In the genomic region with DNA sequence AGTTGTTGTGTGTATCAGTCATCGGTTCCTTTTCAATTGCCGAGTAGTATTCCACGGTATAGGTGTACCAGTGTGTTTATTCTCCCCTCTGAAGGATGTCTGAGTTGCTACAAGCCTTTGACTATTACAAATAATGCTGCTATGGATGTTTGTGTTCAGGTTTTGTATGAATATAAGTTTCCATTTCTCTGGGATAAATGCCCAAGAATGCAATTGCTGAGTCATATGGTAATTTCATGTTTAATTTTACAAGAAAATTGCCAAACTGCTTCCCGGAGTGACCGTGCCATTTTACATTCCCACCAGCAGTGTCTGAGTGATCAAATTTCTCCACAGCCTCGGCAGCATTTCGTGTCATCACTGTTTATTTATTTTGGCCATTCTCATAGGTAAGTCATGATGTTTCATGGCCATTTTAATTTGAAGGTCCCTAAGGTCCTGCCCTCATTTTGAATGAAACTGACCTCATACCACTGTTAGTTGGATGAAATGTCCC, we compare ENCODE assay signal across 10 cellular contexts.
DNase-seq lines count a peak whose midpoint lies in the region; ATAC-seq and TF ChIP-seq lines count a peak whose summit lies in the region.
"Had no signal": no experiment of that assay in that cellular context is flagged by ENCODE, and none has a peak within 500 bp of the region (broad histone marks: within the 10 kb centered on the region; RNA-seq: fewer than 3 reads in every experiment).

No MANE protein-coding gene starts in this region.

- H3K27me3 ChIP-seq in HCT116 (ENCODE audit: insufficient read depth, low read length) (no peaks in the 10 kb centered on the region), foreskin keratinocyte (no peaks in the 10 kb centered on the region), skeletal muscle tissue (ENCODE audit: control insufficient read depth in 3 of 3, insufficient read depth in 3 of 3, low read length in 3 of 3) (no peaks in the 10 kb centered on the region)

- POLR2A ChIA-PET in HCT116 (lab: Charles Lee), result no interaction called here

- intact Hi-C loops in HCT116 (cut with micrococcal nuclease), result no loop called here
- intact Hi-C loops in activated T-helper 1 cell treated with anti-CD3 and anti-CD28 coated beads, Interleukin-12 subunit alpha, Interleukin-12 subunit beta, Interleukin-2, Interleukin-4 antibody, amounts not matched to agents 30 ng/mL and 10 ng/mL and 1 ng/mL, durations not matched to agents 14 hours and 24 hours and 36 hours (cut with micrococcal nuclease), result no loop called here

- no peak overlapping the region for H3K4me3 Mint-ChIP-seq in activated T-helper 1 cell treated with anti-CD3 and anti-CD28 coated beads, Interleukin-12 subunit alpha, Interleukin-12 subunit beta, Interleukin-2, Interleukin-4 antibody, amounts not matched to agents 30 ng/mL and 10 ng/mL and 1 ng/mL, durations not matched to agents 14 hours and 24 hours and 36 hours

- H3K4me1 ChIP-seq in HCT116 (ENCODE audit: control insufficient read depth in 1 of 2, insufficient read depth in 2 of 2, low read length in 2 of 2), result peaks cover 0 to 9% of the 10 kb centered on the region in 2 experiments; a peak in 1 of 4 replicates
- peaks cover 17% of the 10 kb centered on the region for H3K4me1 ChIP-seq in foreskin keratinocyte
- peaks cover 48 to 64% (median 60%) of the 10 kb centered on the region in 3 donors for H3K4me1 ChIP-seq in skeletal muscle tissue (ENCODE audit: control insufficient read depth in 3 of 3, insufficient read depth in 3 of 3, low read length in 3 of 3)

- H3K27me3 Mint-ChIP-seq in activated T-helper 1 cell treated with anti-CD3 and anti-CD28 coated beads, Interleukin-12 subunit alpha, Interleukin-12 subunit beta, Interleukin-2, Interleukin-4 antibody, amounts not matched to agents 30 ng/mL and 10 ng/mL and 1 ng/mL, durations not matched to agents 14 hours and 24 hours and 36 hours (ENCODE audit: insufficient read depth), result no peaks in the 10 kb centered on the region

- no peak for TF ChIP-seq RAD21 in HCT116 (IDR thresholded peaks at IDR 0.05; ENCODE audit: low read depth)

- no peaks in the 10 kb centered on the region for H3K79me2 ChIP-seq in HCT116 (ENCODE audit: insufficient read depth, low read length)

- peak overlapping the region; percentile 18 for H3K27ac Mint-ChIP-seq in activated T-helper 1 cell treated with anti-CD3 and anti-CD28 coated beads, Interleukin-12 subunit alpha, Interleukin-12 subunit beta, Interleukin-2, Interleukin-4 antibody, amounts not matched to agents 30 ng/mL and 10 ng/mL and 1 ng/mL, durations not matched to agents 14 hours and 24 hours and 36 hours

- H3K9me3 Mint-ChIP-seq in activated T-helper 1 cell treated with anti-CD3 and anti-CD28 coated beads, Interleukin-12 subunit alpha, Interleukin-12 subunit beta, Interleukin-2, Interleukin-4 antibody, amounts not matched to agents 30 ng/mL and 10 ng/mL and 1 ng/mL, durations not matched to agents 14 hours and 24 hours and 36 hours, result no peaks in the 10 kb centered on the region

- RAD21 ChIA-PET in HCT116 (lab: Charles Lee; ENCODE audit: low non-redundant PET in 1 of 2, low total read pairs in 2 of 2, uncharacterized antibody in 2 of 2, unreplicated experiment in 2 of 2), result no interaction called here

- TF ChIP-seq CTCF in HCT116 (IDR thresholded peaks at IDR 0.05 in 2 of 3, conservative IDR thresholded peaks at IDR 0.05 in 1 of 3; ENCODE audit: borderline replicate concordance in 1 of 3, insufficient read depth in 1 of 3, low read depth in 2 of 3, low read length in 2 of 3), result no peak
- peak; percentile 54 for TF ChIP-seq CTCF in foreskin keratinocyte (conservative IDR thresholded peaks at IDR 0.05)

- H3K4me1 Mint-ChIP-seq in activated T-helper 1 cell treated with anti-CD3 and anti-CD28 coated beads, Interleukin-12 subunit alpha, Interleukin-12 subunit beta, Interleukin-2, Interleukin-4 antibody, amounts not matched to agents 30 ng/mL and 10 ng/mL and 1 ng/mL, durations not matched to agents 14 hours and 24 hours and 36 hours (ENCODE audit: low read depth), result peaks cover 69% of the 10 kb centered on the region

- H3K36me3 Mint-ChIP-seq in activated T-helper 1 cell treated with anti-CD3 and anti-CD28 coated beads, Interleukin-12 subunit alpha, Interleukin-12 subunit beta, Interleukin-2, Interleukin-4 antibody, amounts not matched to agents 30 ng/mL and 10 ng/mL and 1 ng/mL, durations not matched to agents 14 hours and 24 hours and 36 hours (ENCODE audit: low read depth), result peaks cover 76% of the 10 kb centered on the region

- no peaks in the 10 kb centered on the region for H3K36me3 ChIP-seq in HCT116 (ENCODE audit: control insufficient read depth in 1 of 2, insufficient read depth in 2 of 2, low read length in 2 of 2)
- peaks cover 17 to 25% (median 19%) of the 10 kb centered on the region in 3 donors for H3K36me3 ChIP-seq in skeletal muscle tissue (ENCODE audit: control insufficient read depth in 3 of 3, insufficient read depth in 3 of 3, low read length in 3 of 3)

- CTCF ChIA-PET in HCT116 (lab: Charles Lee), result no interaction called here

- no peak overlapping the region for H3K27ac ChIP-seq in HCT116 (ENCODE audit: low read depth, low read length)
- peak overlapping the region; percentile 83 for H3K27ac ChIP-seq in foreskin keratinocyte
- peak overlapping the region; percentile 75 for H3K27ac ChIP-seq in skeletal muscle tissue (ENCODE audit: low read depth, low read length)

- no peaks in the 10 kb centered on the region for H3K9me2 ChIP-seq in HCT116 (ENCODE audit: insufficient read depth)

- H3K4me3 ChIP-seq in HCT116 (replicated peaks in 1 of 2; ENCODE audit: low read depth in 1 of 2, low read length in 2 of 2), result no peak overlapping the region
- H3K4me3 ChIP-seq in skeletal muscle tissue (ENCODE audit: low read length in 3 of 3), result no peak overlapping the region
- H3K4me3 ChIP-seq: GM12878 had no signal

- 0 out of 2 replicates have a peak overlapping the region, but pooled peaks have one; percentile 9 for H3K4me2 ChIP-seq in HCT116 (ENCODE audit: low read length)

- H3K9me3 ChIP-seq in HCT116 (ENCODE audit: control insufficient read depth in 1 of 2, insufficient read depth in 1 of 2, low read depth in 1 of 2, low read length in 2 of 2) (no peaks in the 10 kb centered on the region), skeletal muscle tissue (ENCODE audit: control insufficient read depth in 3 of 3, low read length in 3 of 3) (no peaks in the 10 kb centered on the region)

- no peak overlapping the region for H2AFZ ChIP-seq in HCT116 (ENCODE audit: low read depth, low read length, poor library complexity, severe bottlenecking)

- H3K9ac ChIP-seq in HCT116 (ENCODE audit: low read length) (no peak overlapping the region), skeletal muscle tissue (ENCODE audit: low read depth in 1 of 3, low read length in 3 of 3) (no peak overlapping the region)

- ATAC-seq in HCT116 (no peak), foreskin keratinocyte (peak; percentile 85)
- ATAC-seq: GM12878 had no signal

- no peak for DNase-seq in HCT116 (ENCODE audit: low read depth, low spot score)
- DNase-seq in activated T-helper 1 cell treated with anti-CD3 and anti-CD28 coated beads, Interleukin-12 subunit alpha, Interleukin-12 subunit beta, Interleukin-2, Interleukin-4 antibody, amounts not matched to agents 30 ng/mL and 10 ng/mL and 1 ng/mL, durations not matched to agents 14 hours and 24 hours and 36 hours (ENCODE audit: low spot score), result no peak
- DNase-seq in foreskin keratinocyte, result peak; percentile 82 to 90
- no peak for DNase-seq in NAMALWA (ENCODE audit: low spot score)
- DNase-seq in NCI-H345 treated with DMSO at 0.1 percent for 48 hours (lab: John Stamatoyannopoulos, UW; ENCODE audit: unreplicated experiment), result no peak
- DNase-seq in NCI-H774 (lab: John Stamatoyannopoulos, UW), result no peak
- DNase-seq: activated T-cell treated with anti-CD3 and anti-CD28 coated beads for 4 hours, SHP77 had no signal

- BruUV-seq in HCT116 (replicated peaks; lab: Mats Ljungman, UMichigan), result no TSS peak

- TF ChIP-seq POLR2A in HCT116 (IDR thresholded peaks at IDR 0.05; ENCODE audit: borderline replicate concordance, extremely low read depth, insufficient read depth, insufficient read length), result no peak

- no peaks in the 10 kb centered on the region for H4K20me1 ChIP-seq in HCT116 (ENCODE audit: insufficient read depth)

TF ChIP-seq in HCT116, 20 proteins besides CTCF, POLR2A, EP300 and RAD21 (continues in another document):
- TF ChIP-seq ZNF274 (IDR thresholded peaks at IDR 0.05; ENCODE audit: low read depth, low read length), result no peak
- TF ChIP-seq FOSL1 (IDR thresholded peaks at IDR 0.05; ENCODE audit: low read depth), result no peak
- no peak for TF ChIP-seq YY1 (IDR thresholded peaks at IDR 0.05; ENCODE audit: extremely low read depth, insufficient replicate concordance, low read depth, low read length)
- no peak for TF ChIP-seq CEBPB (IDR thresholded peaks at IDR 0.05; ENCODE audit: low read depth)
- TF ChIP-seq EZH2phosphoT487 (IDR thresholded peaks at IDR 0.05; ENCODE audit: borderline replicate concordance), result no peak
- TF ChIP-seq TCF7L2 (IDR thresholded peaks at IDR 0.05; ENCODE audit: borderline replicate concordance, extremely low read depth, insufficient read depth, insufficient read length), result no peak
- no peak for TF ChIP-seq SIN3A (IDR thresholded peaks at IDR 0.05; ENCODE audit: low read depth)
- TF ChIP-seq EGR1 (IDR thresholded peaks at IDR 0.05; ENCODE audit: low read depth), result no peak
- no peak for TF ChIP-seq SP1 (IDR thresholded peaks at IDR 0.05; ENCODE audit: low read depth)
- no peak for TF ChIP-seq CBX3 (IDR thresholded peaks at IDR 0.05; ENCODE audit: low read depth)

Comparison
In these comparisons a context has a peak if more than half of its experiments do, and no peak if none do; other contexts are left out.
1. DNase-seq: peak in foreskin keratinocyte (2 of 2); none in HCT116 (single experiment), activated T-helper 1 cell treated with anti-CD3 and anti-CD28 coated beads, Interleukin-12 subunit alpha, Interleukin-12 subunit beta, Interleukin-2, Interleukin-4 antibody, amounts not matched to agents 30 ng/mL and 10 ng/mL and 1 ng/mL, durations not matched to agents 14 hours and 24 hours and 36 hours (single experiment), NAMALWA (single experiment), NCI-H345 treated with DMSO at 0.1 percent for 48 hours (single experiment) and NCI-H774 (single experiment).